Comparison of ENCODE assay signal across 8 cellular contexts in the genomic region with DNA sequence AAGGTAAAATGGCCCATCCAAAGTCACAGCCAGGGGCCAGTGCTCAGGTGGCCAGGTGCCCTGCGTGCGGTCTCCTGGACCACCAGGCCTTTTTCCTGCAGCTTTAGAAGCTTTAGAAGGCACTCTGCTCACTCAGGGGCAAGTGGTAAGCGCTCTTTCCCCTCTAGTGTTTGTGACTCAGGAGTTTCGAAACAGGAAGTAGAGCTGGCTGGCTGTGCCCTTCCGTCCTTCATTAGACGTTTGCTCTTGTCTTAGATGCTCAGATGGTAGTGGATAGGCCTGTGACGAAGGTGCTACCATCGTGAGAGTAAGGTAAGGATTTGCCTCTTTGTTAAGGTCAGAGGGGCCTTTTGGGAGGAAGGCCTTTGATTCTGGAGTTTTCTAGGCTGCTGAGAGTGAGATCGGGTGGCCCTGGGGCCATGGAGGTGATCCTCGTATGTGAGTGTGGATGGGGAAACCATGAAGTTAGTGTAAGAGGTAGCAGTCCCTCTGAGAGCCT. TPM values are rescaled to one million over a fixed set of nuclear protein-coding genes. Genes with fewer than 3 reads are reported as not detected.
DNase-seq lines count a peak whose midpoint lies in the region; ATAC-seq and TF ChIP-seq lines count a peak whose summit lies in the region.

A gene (plus strand): TSS at position 235 of the 499 bp plus-strand sequence. CDS start 5,951 bp downstream, outside the sequence.

- no peaks in the 10 kb centered on the region for H3K27me3 Mint-ChIP-seq in activated T-helper 17 cell treated with anti-CD3 and anti-CD28 coated beads, Interleukin-2, amount 50 U/mL, for 72 hours

- no peak for TF ChIP-seq CTCF in AG10803 (conservative IDR thresholded peaks at IDR 0.05; ENCODE audit: low read length)
- peak in 2 of 11 experiments; percentile 7 to 16 for TF ChIP-seq CTCF in spleen (IDR thresholded peaks at IDR 0.05 in 8 of 11, conservative IDR thresholded peaks at IDR 0.05 in 3 of 11)

- peak within 1 kb of the TSS; percentile 94 for H3K9ac ChIP-seq in GM23248

- peak; percentile 52 for ATAC-seq in activated T-helper 17 cell treated with anti-CD3 and anti-CD28 coated beads, Interleukin-2, amount 50 U/mL, for 72 hours (replicated peaks)

- H3K79me2 ChIP-seq in GM23248 (ENCODE audit: insufficient read depth) = peaks cover 67% of the 10 kb centered on the region

- H3K4me3 ChIP-seq in AG10803 (ENCODE audit: low read length) = peak within 1 kb of the TSS; percentile 90
- H3K4me3 ChIP-seq in GM23248 = peak within 1 kb of the TSS; percentile 92
- peak within 1 kb of the TSS; percentile 35 to 76 (median 52) for H3K4me3 ChIP-seq in spleen

- no peaks in the 10 kb centered on the region for H4K20me1 ChIP-seq in GM23248 (ENCODE audit: insufficient read depth)

- H3K4me3 Mint-ChIP-seq in activated T-helper 17 cell treated with anti-CD3 and anti-CD28 coated beads, Interleukin-2, amount 50 U/mL, for 72 hours = peak within 1 kb of the TSS; percentile 100

- in situ Hi-C loops in GM23248 (cut with MboI) = no loop called here

- H3K27ac ChIP-seq in GM23248 (peak within 1 kb of the TSS; percentile 97), spleen (peak within 1 kb of the TSS; percentile 79 to 97 (median 94))

- H3K27me3 ChIP-seq in GM23248 (replicated peaks; ENCODE audit: insufficient read depth) (no peaks in the 10 kb centered on the region), spleen (replicated peaks in 1 of 7) (no peaks in the 10 kb centered on the region)

- peak within 1 kb of the TSS; percentile 80 for H2AFZ ChIP-seq in GM23248

- H3K4me1 Mint-ChIP-seq in activated T-helper 17 cell treated with anti-CD3 and anti-CD28 coated beads, Interleukin-2, amount 50 U/mL, for 72 hours = peaks cover 54% of the 10 kb centered on the region

- peaks cover 81% of the 10 kb centered on the region for H3K36me3 Mint-ChIP-seq in activated T-helper 17 cell treated with anti-CD3 and anti-CD28 coated beads, Interleukin-2, amount 50 U/mL, for 72 hours (ENCODE audit: low read depth)

- H3K36me3 ChIP-seq in GM23248 (ENCODE audit: low read depth) = no peaks in the 10 kb centered on the region
- H3K36me3 ChIP-seq in spleen = peaks cover 0 to 1% (median 0%) of the 10 kb centered on the region in 6 donors

- peak within 1 kb of the TSS; percentile 95 for H3K4me2 ChIP-seq in GM23248 (ENCODE audit: unreplicated experiment)

- intact Hi-C loops in cardiac septum (cut with DNase I) (loop anchor here (10.0 kb wide), 1 partner anchor 194 kb away; a partner anchor contains a TSS), spleen (cut with DNase I; ENCODE audit: low total_unique reads) (no loop called here)

- DNase-seq in AG10803 (ENCODE audit: low read depth) = peak; percentile 54
- DNase-seq in GM23248 = peak; percentile 76
- peak; percentile 79 for DNase-seq in RPMI7951 (ENCODE audit: low read depth)
- peak; percentile 87 for DNase-seq in cardiac septum (ENCODE audit: low spot score)
- DNase-seq in spleen = peak; percentile 88
- DNase-seq in cerebellar nuclear complex (lab: John Stamatoyannopoulos, UW) = no peak
- no peak for DNase-seq in NCI-H2227 treated with DMSO at 0.1 percent for 48 hours (lab: John Stamatoyannopoulos, UW)

- H3K4me1 ChIP-seq in GM23248 (ENCODE audit: insufficient read depth) = peaks cover 39% of the 10 kb centered on the region
- H3K4me1 ChIP-seq in spleen = peaks cover 42 to 100% (median 92%) of the 10 kb centered on the region in 6 donors

- peak within 1 kb of the TSS; percentile 99 for H3K27ac Mint-ChIP-seq in activated T-helper 17 cell treated with anti-CD3 and anti-CD28 coated beads, Interleukin-2, amount 50 U/mL, for 72 hours

- no peaks in the 10 kb centered on the region for H3K9me3 Mint-ChIP-seq in activated T-helper 17 cell treated with anti-CD3 and anti-CD28 coated beads, Interleukin-2, amount 50 U/mL, for 72 hours

- no peaks in the 10 kb centered on the region for H3K9me2 ChIP-seq in GM23248 (ENCODE audit: insufficient read depth)

- WGBS in GM23248 (ENCODE audit: low coverage in 1 of 2, low lambda C conversion rate in 2 of 2, missing lambda C conversion rate in 2 of 2), 2 experiments = 59 to 66% methylated on average over 10 of the region's 10 CpGs
- WGBS in spleen, 5 donors = 9 to 23% (median 14%) methylated on average over 10 of the region's 10 CpGs

- peaks cover 25% of the 10 kb centered on the region for H3F3A ChIP-seq in GM23248 (ENCODE audit: insufficient read depth)

- TF ChIP-seq POLR2A in spleen (IDR thresholded peaks at IDR 0.05) = peak in 2 of 3 donors; percentile 82 to 83

- H3K9me3 ChIP-seq in GM23248 (ENCODE audit: low read depth) (no peaks in the 10 kb centered on the region), spleen (no peaks in the 10 kb centered on the region)

RNA-seq across cellular contexts. Expression of the gene that starts here (rescaled TPM):
- total RNA-seq in GM23248 (2014; rRNA removed; shearing (Covaris generic)) = 13.9 and 20.8 TPM in 2 replicates
- 11.7 and 12.2 TPM in 2 replicates for polyA plus RNA-seq in GM23248 (2016; fragmentation: Nextera tagmentation; extraction: Ambion mirVana)
- 43.4 and 45.3 TPM in 2 replicates for total RNA-seq in RPMI7951 (2014; rRNA removed; shearing (Covaris generic))
- total RNA-seq in activated T-helper 17 cell treated with anti-CD3 and anti-CD28 coated beads, Interleukin-2, amount 50 U/mL, for 72 hours = 100 to 1,000 TPM; 119 to 128 TPM
- total RNA-seq in cardiac septum = 4.5 TPM
- 100 to 1,000 TPM in 1 of 7 donors, 10 to 100 TPM in 6; 67.1 to 100 (median 91.8) TPM for total RNA-seq in spleen
- polyA plus RNA-seq in spleen = 10 to 100 TPM; 20.3 to 41.9 (median 29.3) TPM

Comparison
In these comparisons a context has a peak if more than half of its experiments do, and no peak if none do; other contexts are left out.
1. DNase-seq: peak in AG10803 (single experiment), GM23248 (single experiment), RPMI7951 (single experiment), cardiac septum (single experiment) and spleen (single experiment); none in cerebellar nuclear complex (0 of 2) and NCI-H2227 treated with DMSO at 0.1 percent for 48 hours (single experiment).
2. Peak in every context shown above with its lines, with median percentiles within 50 percentile points of each other: H3K4me3 ChIP-seq.